37 cellular contexts compared by ENCODE assay signal in the genomic region with DNA sequence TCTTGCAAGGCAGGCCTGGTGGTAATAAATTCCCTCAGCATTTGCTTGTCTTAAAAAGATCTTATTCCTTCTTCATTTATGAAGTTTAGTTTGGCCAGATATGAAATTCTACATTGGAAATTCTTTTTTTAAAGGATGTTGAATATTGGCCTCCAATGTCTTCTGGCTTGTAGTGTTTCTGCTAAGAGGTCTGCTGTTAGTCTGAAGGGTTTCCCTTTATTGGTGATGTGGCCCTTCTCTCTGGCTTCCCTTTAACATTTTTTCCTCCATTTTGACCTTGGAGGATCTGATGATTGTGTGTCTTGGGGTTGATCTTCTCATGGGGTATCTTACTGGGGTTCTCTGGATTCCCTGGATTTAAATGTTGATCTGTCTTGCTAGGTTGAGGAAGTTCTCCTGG. TPM values are rescaled to one million over a fixed set of nuclear protein-coding genes. Genes with fewer than 3 reads are reported as not detected.
"Had no signal": no experiment of that assay in that cellular context is flagged by ENCODE, and none has a peak within 500 bp of the region (broad histone marks: within the 10 kb centered on the region; RNA-seq: fewer than 3 reads in every experiment).

No MANE protein-coding gene starts in this region.

- H3K27ac ChIP-seq: adrenal gland, ascending aorta, body of pancreas, brain microvascular endothelial cell, breast epithelium, cardiac muscle cell had no signal

- H3K4me3 Mint-ChIP-seq: activated naive CD4-positive, alpha-beta T cell treated with anti-CD3 and anti-CD28 coated beads for 36 hours; activated naive CD4-positive, alpha-beta T cell treated with anti-CD3 and anti-CD28 coated beads, Interleukin-2, amount 10 ng/mL, durations not matched to agents 7 days and 5 days; activated naive CD4-positive, alpha-beta T cell treated with anti-CD3 and anti-CD28 coated beads, Interleukin-2, amount 50 U/mL, for 24 hours; activated naive CD8-positive, alpha-beta T cell; activated naive CD8-positive, alpha-beta T cell treated with anti-CD3 and anti-CD28 coated beads for 36 hours; activated naive CD8-positive, alpha-beta T cell treated with anti-CD3 and anti-CD28 coated beads, Interleukin-2, amount 10 ng/mL, durations not matched to agents 7 days and 5 days; activated naive CD8-positive, alpha-beta T cell treated with anti-CD3 and anti-CD28 coated beads, Interleukin-2, amount 50 U/mL, for 24 hours; activated T-cell treated with anti-CD3 and anti-CD28 coated beads, Interleukin-2, amount 50 U/mL, for 24 hours; activated T-cell treated with anti-CD3 and anti-CD28 coated beads, Interleukin-2, amount 50 U/mL, for 4 hours; activated T-cell treated with anti-CD3 and anti-CD28 coated beads, Interleukin-2, amount 50 U/mL, for 72 hours; activated T-helper 1 cell treated with anti-CD3 and anti-CD28 coated beads, Interleukin-12 subunit alpha, Interleukin-12 subunit beta, Interleukin-2, Interleukin-4 antibody, amounts not matched to agents 30 ng/mL and 10 ng/mL and 1 ng/mL, durations not matched to agents 14 hours and 24 hours and 36 hours; activated T-helper 17 cell treated with anti-CD3 and anti-CD28 coated beads, Interleukin-2, amount 50 U/mL, for 72 hours; brain; central memory CD8-positive, alpha-beta T cell had no signal

- H3K4me1 Mint-ChIP-seq: activated naive CD4-positive, alpha-beta T cell treated with anti-CD3 and anti-CD28 coated beads, Interleukin-2, amount 10 ng/mL, durations not matched to agents 7 days and 5 days; activated naive CD4-positive, alpha-beta T cell treated with anti-CD3 and anti-CD28 coated beads, Interleukin-2, amount 50 U/mL, for 24 hours; activated naive CD8-positive, alpha-beta T cell treated with anti-CD3 and anti-CD28 coated beads for 36 hours; activated naive CD8-positive, alpha-beta T cell treated with anti-CD3 and anti-CD28 coated beads, Interleukin-2, amount 10 ng/mL, durations not matched to agents 7 days and 5 days; activated naive CD8-positive, alpha-beta T cell treated with anti-CD3 and anti-CD28 coated beads, Interleukin-2, amount 50 U/mL, for 24 hours; activated T-helper 17 cell treated with anti-CD3 and anti-CD28 coated beads, Interleukin-2, amount 50 U/mL, for 72 hours; brain; central memory CD8-positive, alpha-beta T cell had no signal

- H3K36me3 ChIP-seq: adrenal gland, ascending aorta, brain microvascular endothelial cell, breast epithelium, cardiac muscle cell had no signal

- H3K36me3 Mint-ChIP-seq: activated naive CD4-positive, alpha-beta T cell treated with anti-CD3 and anti-CD28 coated beads, Interleukin-2, amount 10 ng/mL, durations not matched to agents 7 days and 5 days; activated naive CD4-positive, alpha-beta T cell treated with anti-CD3 and anti-CD28 coated beads, Interleukin-2, amount 50 U/mL, for 24 hours; activated naive CD8-positive, alpha-beta T cell; activated naive CD8-positive, alpha-beta T cell treated with anti-CD3 and anti-CD28 coated beads for 36 hours; activated naive CD8-positive, alpha-beta T cell treated with anti-CD3 and anti-CD28 coated beads, Interleukin-2, amount 10 ng/mL, durations not matched to agents 7 days and 5 days; brain had no signal

- DNase-seq: activated effector memory CD4-positive, alpha-beta T cell treated with anti-CD3 and anti-CD28 coated beads, Interleukin-2, amount 50 U/mL, for 16 hours; activated effector memory CD4-positive, alpha-beta T cell treated with Interleukin-2 at 50 U/mL for 16 hours; activated gamma-delta T cell; activated gamma-delta T cell treated with Interleukin-2 at 50 U/mL for 16 hours; activated naive CD4-positive, alpha-beta T cell; activated naive CD4-positive, alpha-beta T cell treated with anti-CD3 and anti-CD28 coated beads for 36 hours; activated naive CD4-positive, alpha-beta T cell treated with anti-CD3 and anti-CD28 coated beads, Interleukin-2, amount 10 ng/mL, durations not matched to agents 7 days and 5 days; activated naive CD4-positive, alpha-beta T cell treated with anti-CD3 and anti-CD28 coated beads, Interleukin-2, amount 50 U/mL, for 16 hours; activated naive CD4-positive, alpha-beta T cell treated with Interleukin-2 at 50 U/mL for 16 hours; activated naive CD8-positive, alpha-beta T cell treated with anti-CD3 and anti-CD28 coated beads for 36 hours; activated naive CD8-positive, alpha-beta T cell treated with anti-CD3 and anti-CD28 coated beads, Interleukin-2, amount 10 ng/mL, durations not matched to agents 7 days and 5 days; activated naive CD8-positive, alpha-beta T cell treated with anti-CD3 and anti-CD28 coated beads, Interleukin-2, amount 50 U/mL, for 24 hours; activated T-cell treated with anti-CD3 and anti-CD28 coated beads, Interleukin-2, amount 50 U/mL, for 24 hours; activated T-cell treated with anti-CD3 and anti-CD28 coated beads, Interleukin-2, amount 50 U/mL, for 4 hours; activated T-cell treated with anti-CD3 and anti-CD28 coated beads, Interleukin-2, amount 50 U/mL, for 48 hours; activated T-cell treated with anti-CD3 and anti-CD28 coated beads, Interleukin-2, amount 50 U/mL, for 72 hours; adrenal gland; amniotic stem cell; amygdala; anterior cingulate cortex; aorta; body of pancreas; brain microvascular endothelial cell; caudate nucleus; central memory CD4-positive, alpha-beta T cell; cerebellar nuclear complex had no signal

- H3K4me1 ChIP-seq: adrenal gland, body of pancreas, breast epithelium had no signal

- ATAC-seq: activated naive CD4-positive, alpha-beta T cell treated with anti-CD3 and anti-CD28 coated beads, Interleukin-2, amount 50 U/mL, for 72 hours; activated naive CD8-positive, alpha-beta T cell treated with anti-CD3 and anti-CD28 coated beads, Interleukin-2, amount 50 U/mL, for 24 hours; activated T-cell treated with anti-CD3 and anti-CD28 coated beads, Interleukin-2, amount 50 U/mL, for 4 hours; activated T-cell treated with anti-CD3 and anti-CD28 coated beads, Interleukin-2, amount 50 U/mL, for 72 hours; activated T-helper 17 cell treated with anti-CD3 and anti-CD28 coated beads, Interleukin-2, amount 50 U/mL, for 72 hours; body of pancreas had no signal

- H3K27me3 Mint-ChIP-seq: activated naive CD4-positive, alpha-beta T cell treated with anti-CD3 and anti-CD28 coated beads, Interleukin-2, amount 10 ng/mL, durations not matched to agents 7 days and 5 days; activated naive CD4-positive, alpha-beta T cell treated with anti-CD3 and anti-CD28 coated beads, Interleukin-2, amount 50 U/mL, for 24 hours; activated naive CD8-positive, alpha-beta T cell; activated naive CD8-positive, alpha-beta T cell treated with anti-CD3 and anti-CD28 coated beads for 36 hours; activated naive CD8-positive, alpha-beta T cell treated with anti-CD3 and anti-CD28 coated beads, Interleukin-2, amount 10 ng/mL, durations not matched to agents 7 days and 5 days; activated naive CD8-positive, alpha-beta T cell treated with anti-CD3 and anti-CD28 coated beads, Interleukin-2, amount 50 U/mL, for 24 hours; activated T-cell treated with anti-CD3 and anti-CD28 coated beads, Interleukin-2, amount 50 U/mL, for 24 hours; activated T-helper 17 cell treated with anti-CD3 and anti-CD28 coated beads, Interleukin-2, amount 50 U/mL, for 72 hours; central memory CD8-positive, alpha-beta T cell had no signal

- H3K27ac Mint-ChIP-seq: activated naive CD4-positive, alpha-beta T cell treated with anti-CD3 and anti-CD28 coated beads for 36 hours; activated naive CD4-positive, alpha-beta T cell treated with anti-CD3 and anti-CD28 coated beads, Interleukin-2, amount 10 ng/mL, durations not matched to agents 7 days and 5 days; activated naive CD4-positive, alpha-beta T cell treated with anti-CD3 and anti-CD28 coated beads, Interleukin-2, amount 50 U/mL, for 24 hours; activated naive CD4-positive, alpha-beta T cell treated with anti-CD3 and anti-CD28 coated beads, Interleukin-2, amount 50 U/mL, for 72 hours; activated naive CD8-positive, alpha-beta T cell; activated naive CD8-positive, alpha-beta T cell treated with anti-CD3 and anti-CD28 coated beads for 36 hours; activated naive CD8-positive, alpha-beta T cell treated with anti-CD3 and anti-CD28 coated beads, Interleukin-2, amount 10 ng/mL, durations not matched to agents 7 days and 5 days; activated naive CD8-positive, alpha-beta T cell treated with anti-CD3 and anti-CD28 coated beads, Interleukin-2, amount 50 U/mL, for 24 hours; activated T-cell treated with anti-CD3 and anti-CD28 coated beads, Interleukin-2, amount 50 U/mL, for 24 hours; activated T-cell treated with anti-CD3 and anti-CD28 coated beads, Interleukin-2, amount 50 U/mL, for 72 hours; activated T-helper 1 cell treated with anti-CD3 and anti-CD28 coated beads, Interleukin-12 subunit alpha, Interleukin-12 subunit beta, Interleukin-2, Interleukin-4 antibody, amounts not matched to agents 30 ng/mL and 10 ng/mL and 1 ng/mL, durations not matched to agents 14 hours and 24 hours and 36 hours; activated T-helper 17 cell treated with anti-CD3 and anti-CD28 coated beads, Interleukin-2, amount 50 U/mL, for 72 hours; activated T-helper 2 cell treated with anti-CD3 and anti-CD28 coated beads, Interferon-gamma antibody, Interleukin-2, Interleukin-4, amounts not matched to agents 10 μg/mL and 5 μg/mL and 100 μg/mL, durations not matched to agents 14 hours and 24 hours and 36 hours; brain had no signal

- H3K4me3 ChIP-seq: adrenal gland, ascending aorta, body of pancreas, breast epithelium, cardiac muscle cell had no signal

- H3K9me3 ChIP-seq: adrenal gland, body of pancreas had no signal

RNA-seq across cellular contexts. Expression of gene PRR16, which starts 33.5 kb away (rescaled TPM):
- total RNA-seq: activated naive CD4-positive, alpha-beta T cell treated with anti-CD3 and anti-CD28 coated beads for 36 hours; activated naive CD4-positive, alpha-beta T cell treated with anti-CD3 and anti-CD28 coated beads, Interleukin-2, amount 50 U/mL, for 72 hours; activated naive CD8-positive, alpha-beta T cell treated with anti-CD3 and anti-CD28 coated beads for 36 hours; activated naive CD8-positive, alpha-beta T cell treated with anti-CD3 and anti-CD28 coated beads, Interleukin-2, amount 10 ng/mL, durations not matched to agents 7 days and 5 days; activated T-cell treated with anti-CD3 and anti-CD28 coated beads, Interleukin-2, amount 50 U/mL, for 4 hours; activated T-cell treated with anti-CD3 and anti-CD28 coated beads, Interleukin-2, amount 50 U/mL, for 72 hours; activated T-helper 1 cell treated with anti-CD3 and anti-CD28 coated beads, Interleukin-12 subunit alpha, Interleukin-12 subunit beta, Interleukin-2, Interleukin-4 antibody, amounts not matched to agents 30 ng/mL and 10 ng/mL and 1 ng/mL, durations not matched to agents 14 hours and 24 hours and 36 hours; activated T-helper 17 cell treated with anti-CD3 and anti-CD28 coated beads, Interleukin-2, amount 50 U/mL, for 72 hours; activated T-helper 2 cell treated with anti-CD3 and anti-CD28 coated beads, Interferon-gamma antibody, Interleukin-2, Interleukin-4, amounts not matched to agents 10 μg/mL and 5 μg/mL and 100 μg/mL, durations not matched to agents 14 hours and 24 hours and 36 hours had no signal
